8 cellular contexts compared by ENCODE assay signal in genomic region chr5:156475831-156476551, GRCh38.
DNase-seq lines count a peak whose midpoint lies in the region; ATAC-seq lines count a peak whose summit lies in the region.

No MANE protein-coding gene starts in this region.

- peak; percentile 45 for DNase-seq in COLO829 (ENCODE audit: low spot score)
- peak; percentile 74 to 85 for DNase-seq in SJCRH30
- DNase-seq in globus pallidus (ENCODE audit: low spot score): peak; percentile 39
- no peak for DNase-seq in trophoblast cell
- DNase-seq in NCI-H524 (lab: John Stamatoyannopoulos, UW): no peak
- DNase-seq in activated CD4-positive, alpha-beta T cell treated with anti-CD3 and anti-CD28 coated beads, Interleukin-2, amount 10 ng/mL, durations not matched to agents 7 days and 5 days: no peak

- H3K4ac ChIP-seq in trophoblast cell (ENCODE audit: low read depth, low read length): no peak overlapping the region

- peak overlapping the region; percentile 51 for H4K12ac ChIP-seq in trophoblast cell (ENCODE audit: low read depth, low read length)

- no peak overlapping the region for H3K23ac ChIP-seq in trophoblast cell (ENCODE audit: low read length)

- no peak overlapping the region for H3K27ac Mint-ChIP-seq in activated CD4-positive, alpha-beta T cell treated with anti-CD3 and anti-CD28 coated beads, Interleukin-2, amount 10 ng/mL, durations not matched to agents 7 days and 5 days

- H3K79me2 ChIP-seq in trophoblast cell (ENCODE audit: control insufficient read depth, insufficient read depth, low read length, poor library complexity): no peaks in the 10 kb centered on the region

- no peak overlapping the region for H2BK5ac ChIP-seq in trophoblast cell (ENCODE audit: low read depth, low read length, poor library complexity)

- no peak overlapping the region for H4K91ac ChIP-seq in trophoblast cell (ENCODE audit: low read depth, low read length)

- H3K79me1 ChIP-seq in trophoblast cell (ENCODE audit: low read length): no peaks in the 10 kb centered on the region

- H3K9ac ChIP-seq in trophoblast cell (ENCODE audit: low read length): no peak overlapping the region

- H3K18ac ChIP-seq in trophoblast cell (ENCODE audit: low read length): no peak overlapping the region

- H3K9me3 Mint-ChIP-seq in activated CD4-positive, alpha-beta T cell treated with anti-CD3 and anti-CD28 coated beads, Interleukin-2, amount 10 ng/mL, durations not matched to agents 7 days and 5 days: peaks cover 2% of the 10 kb centered on the region

- peak overlapping the region; percentile 32 for H3K4me3 ChIP-seq in SJCRH30
- H3K4me3 ChIP-seq in trophoblast cell (ENCODE audit: low read depth, low read length): no peak overlapping the region

- H3K14ac ChIP-seq in trophoblast cell (ENCODE audit: low read length): no peak overlapping the region

- H4K8ac ChIP-seq in trophoblast cell (ENCODE audit: low read depth, low read length): no peak overlapping the region

- H3K27ac ChIP-seq in SJCRH30: peak overlapping the region; percentile 87
- no peak overlapping the region for H3K27ac ChIP-seq in trophoblast cell (ENCODE audit: low read depth, low read length)

- peaks cover 3% of the 10 kb centered on the region for H3K27me3 Mint-ChIP-seq in activated CD4-positive, alpha-beta T cell treated with anti-CD3 and anti-CD28 coated beads, Interleukin-2, amount 10 ng/mL, durations not matched to agents 7 days and 5 days

- no peak overlapping the region for H2AFZ ChIP-seq in trophoblast cell (ENCODE audit: insufficient read depth, low read length, poor library complexity)

- POLR2A ChIA-PET in activated CD4-positive, alpha-beta T cell treated with anti-CD3 and anti-CD28 coated beads, Interleukin-2, amount 10 ng/mL, durations not matched to agents 7 days and 5 days (lab: Charles Lee): no interaction called here

- H3K36me3 Mint-ChIP-seq in activated CD4-positive, alpha-beta T cell treated with anti-CD3 and anti-CD28 coated beads, Interleukin-2, amount 10 ng/mL, durations not matched to agents 7 days and 5 days (ENCODE audit: low read depth): no peaks in the 10 kb centered on the region

- H3K27me3 ChIP-seq in SJCRH30 (no peaks in the 10 kb centered on the region), trophoblast cell (ENCODE audit: insufficient read depth, low read length) (no peaks in the 10 kb centered on the region)

- H3K4me3 Mint-ChIP-seq in activated CD4-positive, alpha-beta T cell treated with anti-CD3 and anti-CD28 coated beads, Interleukin-2, amount 10 ng/mL, durations not matched to agents 7 days and 5 days: no peak overlapping the region

- no CpG with 5 or more reads among the region's 4 CpGs for WGBS in trophoblast cell (ENCODE audit: extremely low coverage, insufficient coverage, insufficient read length)

- no peaks in the 10 kb centered on the region for H3K4me1 Mint-ChIP-seq in activated CD4-positive, alpha-beta T cell treated with anti-CD3 and anti-CD28 coated beads, Interleukin-2, amount 10 ng/mL, durations not matched to agents 7 days and 5 days

- CTCF ChIA-PET in activated CD4-positive, alpha-beta T cell treated with anti-CD3 and anti-CD28 coated beads, Interleukin-2, amount 10 ng/mL, durations not matched to agents 7 days and 5 days (lab: Charles Lee): interaction anchor here (1.3 kb wide), 1 partner anchor 10 kb away, joined by 4 read pairs; no protein-coding TSS in a partner anchor

- H3K9me3 ChIP-seq in SJCRH30 (replicated peaks): no peaks in the 10 kb centered on the region
- H3K9me3 ChIP-seq in trophoblast cell (ENCODE audit: insufficient read depth, low read depth, low read length): no peaks in the 10 kb centered on the region

- no peak overlapping the region for H2AK5ac ChIP-seq in trophoblast cell (ENCODE audit: low read length)

- H2BK120ac ChIP-seq in trophoblast cell (ENCODE audit: insufficient read depth, low read length, poor library complexity): no peak overlapping the region

- no peak overlapping the region for H3K4me2 ChIP-seq in trophoblast cell (ENCODE audit: low read length)

- H2BK12ac ChIP-seq in trophoblast cell (ENCODE audit: low read length): no peak overlapping the region

- H3K36me3 ChIP-seq in SJCRH30 (no peaks in the 10 kb centered on the region), trophoblast cell (ENCODE audit: control insufficient read depth in 1 of 2, insufficient read depth in 2 of 2, low read length in 2 of 2) (no peaks in the 10 kb centered on the region)

- ATAC-seq in HG02970 (IDR thresholded peaks at IDR 0.05; ENCODE audit: low FRiP score, unreplicated experiment) (no peak), HG03378 (IDR thresholded peaks at IDR 0.05; ENCODE audit: unreplicated experiment) (no peak)

- peaks cover 56% of the 10 kb centered on the region for H3K4me1 ChIP-seq in SJCRH30
- no peaks in the 10 kb centered on the region for H3K4me1 ChIP-seq in trophoblast cell (ENCODE audit: control insufficient read depth in 1 of 2, insufficient read depth in 2 of 2, low read length in 2 of 2)

Comparison
In these comparisons a context has a peak if more than half of its experiments do, and no peak if none do; other contexts are left out.
1. DNase-seq: peak in COLO829 (single experiment), SJCRH30 (2 of 2) and globus pallidus (single experiment); none in trophoblast cell (0 of 2), NCI-H524 (0 of 2) and activated CD4-positive, alpha-beta T cell treated with anti-CD3 and anti-CD28 coated beads, Interleukin-2, amount 10 ng/mL, durations not matched to agents 7 days and 5 days (single experiment).